ENCODE assay signal across 9 cellular contexts in genomic region chr20:409697-410559, GRCh38. TPM values are rescaled to one million over a fixed set of nuclear protein-coding genes. Genes with fewer than 3 reads are reported as not detected.
DNase-seq lines count a peak whose midpoint lies in the region; ATAC-seq, FAIRE-seq and TF ChIP-seq lines count a peak whose summit lies in the region.
"Had no signal": no experiment of that assay in that cellular context is flagged by ENCODE, and none has a peak within 500 bp of the region (broad histone marks: within the 10 kb centered on the region; RNA-seq: fewer than 3 reads in every experiment).

No MANE protein-coding gene starts in this region.

- H3F3A ChIP-seq in PC-3 (ENCODE audit: low read length, unreplicated experiment) = no peaks in the 10 kb centered on the region

- CTCF ChIA-PET in PC-3 (lab: Charles Lee) = interaction anchor here (0.5 to 1.0 kb wide), 2 partner anchors 47 kb away, joined by 3 read pairs; no protein-coding TSS in a partner anchor

- BruUV-seq in PC-3 (replicated peaks; lab: Mats Ljungman, UMichigan) = TSS peak; percentile 33

- POLR2A ChIA-PET in PC-3 (lab: Charles Lee; ENCODE audit: unreplicated experiment) = no interaction called here

- DNase-seq in PC-3 = no peak
- DNase-seq in posterior vena cava (ENCODE audit: low spot score) = peak; percentile 59
- DNase-seq in GM19239 (ENCODE audit: insufficient read length, low spot score) = no peak
- no peak for DNase-seq in globus pallidus (ENCODE audit: low spot score)
- DNase-seq in stimulated activated CD4-positive, alpha-beta T cell treated with anti-CD3 and anti-CD28 coated beads, Interleukin-2, amount 100 ng/mL, for 48 hours = no peak
- DNase-seq in activated CD4-positive, alpha-beta T cell treated with anti-CD3 and anti-CD28 coated beads, Interleukin-2, amount 50 U/mL, for 48 hours = no peak
- DNase-seq: Right ventricle myocardium superior had no signal

- no peaks in the 10 kb centered on the region for H3K9me2 ChIP-seq in PC-3 (replicated peaks; ENCODE audit: low read length)

- no peaks in the 10 kb centered on the region for H3K9me3 ChIP-seq in ES-I3 (ENCODE audit: control insufficient read depth, insufficient read depth, low read length)
- no peaks in the 10 kb centered on the region for H3K9me3 ChIP-seq in PC-3 (ENCODE audit: low read length)
- H3K9me3 ChIP-seq in endocrine pancreas (ENCODE audit: control insufficient read depth, low read length) = no peaks in the 10 kb centered on the region

- no peak for TF ChIP-seq CTCF in PC-3 (conservative IDR thresholded peaks at IDR 0.05; ENCODE audit: low read depth, low read length)

- H4K20me1 ChIP-seq in PC-3 (ENCODE audit: low read length) = no peaks in the 10 kb centered on the region

- H3K4me3 ChIP-seq in PC-3 (ENCODE audit: low read length) (peak overlapping the region; percentile 99), endocrine pancreas (ENCODE audit: control insufficient read depth, insufficient read depth, low read length) (peak overlapping the region; percentile 61)

- 0 out of 2 replicates have a peak overlapping the region, but pooled peaks have one; percentile 94 for H3K9ac ChIP-seq in ES-I3 (ENCODE audit: low read depth, low read length)
- H3K9ac ChIP-seq in PC-3 (ENCODE audit: low read length) = peak overlapping the region; percentile 98
- H3K9ac ChIP-seq in endocrine pancreas (ENCODE audit: control insufficient read depth, insufficient read depth, low read length) = peak overlapping the region; percentile 97

- H3K27me3 ChIP-seq in PC-3 (ENCODE audit: low read length) = no peaks in the 10 kb centered on the region
- H3K27me3 ChIP-seq in endocrine pancreas (ENCODE audit: control insufficient read depth, insufficient read depth, low read length) = no peaks in the 10 kb centered on the region

- H3K36me3 ChIP-seq in ES-I3 (ENCODE audit: insufficient read depth, low read length) = peaks cover 8% of the 10 kb centered on the region; the same call in 1 of the 2 replicates
- peaks cover 19% of the 10 kb centered on the region for H3K36me3 ChIP-seq in PC-3 (ENCODE audit: low read depth, low read length)
- H3K36me3 ChIP-seq in endocrine pancreas (ENCODE audit: control insufficient read depth, insufficient read depth, low read length) = no peaks in the 10 kb centered on the region

- H3K4me1 ChIP-seq in ES-I3 (ENCODE audit: insufficient read depth, low read length) (0 out of 2 replicates have a peak, but pooled peaks cover 3% of the 10 kb centered on the region), PC-3 (ENCODE audit: insufficient read depth, low read length) (peaks cover 28% of the 10 kb centered on the region), endocrine pancreas (ENCODE audit: control insufficient read depth, insufficient read depth, low read length) (no peaks in the 10 kb centered on the region)

- no peak for ATAC-seq in PC-3

- peak overlapping the region; percentile 90 for H3K4me2 ChIP-seq in PC-3 (ENCODE audit: low read length)

- H2AFZ ChIP-seq in PC-3 (ENCODE audit: low read length) = no peak overlapping the region

- H3K27ac ChIP-seq in PC-3 (ENCODE audit: low read length) = peak overlapping the region; percentile 84; the same call in 1 of the 2 replicates

- intact Hi-C loops in PC-3 (cut with micrococcal nuclease) = no loop called here
- intact Hi-C loops in posterior vena cava (cut with DNase I) = loop anchor here in 1 of 2 donors (10.0 kb wide), 1 partner anchor 55 kb away; no protein-coding TSS in a partner anchor

- peaks cover 66% of the 10 kb centered on the region for H3K79me2 ChIP-seq in PC-3 (ENCODE audit: low read length)

- FAIRE-seq in GM19239 (lab: Jason Lieb, UNC) = no peak

RNA-seq across cellular contexts. Expression of gene RBCK1, which starts 1.8 kb away (rescaled TPM):
- total RNA-seq in PC-3 (2014; rRNA removed) (115 and 137 TPM in 2 replicates), posterior vena cava (10 to 100 TPM; 46.7 to 54.4 TPM)

RNA-seq across cellular contexts. Expression of gene TRIB3, which starts 29.4 kb away (rescaled TPM):
- 160 and 193 TPM in 2 replicates for total RNA-seq in PC-3 (2014; rRNA removed)
- 10 to 100 TPM in 1 of 2 donors, 1 to 10 TPM in 1; 7.8 to 12.6 TPM for total RNA-seq in posterior vena cava

RNA-seq across cellular contexts. Expression of gene TBC1D20, which starts 52.4 kb away (rescaled TPM):
- total RNA-seq in PC-3 (2014; rRNA removed) (24.2 and 26.3 TPM in 2 replicates), posterior vena cava (10 to 100 TPM; 28.7 to 33.0 TPM)

Comparison
In these comparisons a context has a peak if more than half of its experiments do, and no peak if none do; other contexts are left out.
1. RNA of gene TRIB3, which starts 29.4 kb away (total RNA-seq): 160 to 193 TPM in PC-3; 7.8 to 12.6 TPM in posterior vena cava; every median in the first group is over 10 times any median in the second.
2. Peak in every context shown above with its lines, with median percentiles within 50 percentile points of each other: H3K9ac ChIP-seq.